Comparison of ENCODE assay signal across 19 cellular contexts in the genomic region with DNA sequence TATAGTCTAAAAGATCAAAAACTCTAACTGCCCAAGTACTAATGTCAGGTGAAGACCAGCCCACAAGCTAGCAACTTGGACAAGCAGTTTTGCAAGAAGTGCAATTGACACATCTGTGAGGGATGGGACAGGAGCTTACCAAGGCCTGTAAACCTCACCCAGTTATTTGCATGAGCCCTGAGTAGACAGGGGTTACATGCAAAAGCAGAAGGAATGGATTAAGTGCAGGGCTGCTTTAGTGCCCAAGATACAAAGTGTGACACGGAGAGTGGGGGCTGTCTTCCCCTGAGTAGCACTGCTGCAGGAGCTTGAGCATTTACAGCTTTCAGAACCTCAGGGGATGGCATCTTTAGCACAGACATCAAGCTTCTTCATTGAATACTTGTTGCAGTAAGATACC.
DNase-seq lines count a peak whose midpoint lies in the region; ATAC-seq, FAIRE-seq and TF ChIP-seq lines count a peak whose summit lies in the region.
"Had no signal": no experiment of that assay in that cellular context is flagged by ENCODE, and none has a peak within 500 bp of the region (broad histone marks: within the 10 kb centered on the region; RNA-seq: fewer than 3 reads in every experiment).

No MANE protein-coding gene starts in this region.

- SMC1A ChIA-PET in GM12878 (lab: Charles Lee; ENCODE audit: uncharacterized antibody, unreplicated experiment), result interaction anchor here (0.7 to 2.0 kb wide), 7 partner anchors 10 to 162 kb away, joined by 3 to 6 read pairs (median 4); no protein-coding TSS in a partner anchor

- DNase-seq in Karpas-422, result peak; percentile 96
- DNase-seq in NCI-H82 (lab: John Stamatoyannopoulos, UW), result peak; percentile 73
- no peak for DNase-seq in GM12878 (ENCODE audit: low read depth, low spot score)
- DNase-seq in neural progenitor cell (ENCODE audit: low spot score), result peak; percentile 15
- DNase-seq in stimulated activated effector memory CD8-positive, alpha-beta T cell treated with anti-CD3 and anti-CD28 coated beads, Interleukin-12 subunit alpha, Interleukin-12 subunit beta, amount 100 ng/mL, for 72 hours (ENCODE audit: low spot score in 2 of 2), result no peak
- DNase-seq in HAP-1 (ENCODE audit: low spot score in 2 of 2), result no peak
- DNase-seq in NCI-H1694 treated with DMSO at 0.1 percent for 48 hours (lab: John Stamatoyannopoulos, UW), result no peak
- DNase-seq: AML-193; Calu3; CD8-positive, alpha-beta T cell; DMS79 treated with DMSO at 0.1 percent for 48 hours; GF-D8; H9 had no signal

- H3K9me3 ChIP-seq in Karpas-422 (ENCODE audit: low read length) (no peaks in the 10 kb centered on the region), GM12878 (replicated peaks; ENCODE audit: control insufficient read depth, insufficient read depth, low read length) (no peaks in the 10 kb centered on the region), neural progenitor cell (ENCODE audit: low read depth) (no peaks in the 10 kb centered on the region), HAP-1 (no peaks in the 10 kb centered on the region)
- H3K9me3 ChIP-seq: A549 had no signal

- 0% methylated on average over 1 of the region's 1 CpG for WGBS in GM12878 (ENCODE audit: insufficient coverage, insufficient replicate concordance, low lambda C conversion rate, missing lambda C conversion rate)

- peaks cover 3% of the 10 kb centered on the region for H3K9me3 Mint-ChIP-seq in neural progenitor cell
- H3K9me3 Mint-ChIP-seq in stimulated activated effector memory CD8-positive, alpha-beta T cell treated with anti-CD3 and anti-CD28 coated beads, Interleukin-12 subunit alpha, Interleukin-12 subunit beta, amount 100 ng/mL, for 72 hours, result no peaks in the 10 kb centered on the region
- H3K9me3 Mint-ChIP-seq: H9 had no signal

- H3F3A ChIP-seq in neural progenitor cell (ENCODE audit: low read depth), result peaks cover 22% of the 10 kb centered on the region

- no peak for TF ChIP-seq RAD21 in GM12878 (IDR thresholded peaks at IDR 0.05; ENCODE audit: insufficient read depth, low read depth, low read length)

- H2AFZ ChIP-seq in Karpas-422 (ENCODE audit: low read length), result no peak overlapping the region
- no peak overlapping the region for H2AFZ ChIP-seq in GM12878 (ENCODE audit: control insufficient read depth, low read depth, low read length)
- no peak overlapping the region for H2AFZ ChIP-seq in neural progenitor cell (replicated peaks)

- H3K4me3 Mint-ChIP-seq in neural progenitor cell, result no peak overlapping the region
- H3K4me3 Mint-ChIP-seq in stimulated activated effector memory CD8-positive, alpha-beta T cell treated with anti-CD3 and anti-CD28 coated beads, Interleukin-12 subunit alpha, Interleukin-12 subunit beta, amount 100 ng/mL, for 72 hours, result no peak overlapping the region
- H3K4me3 Mint-ChIP-seq: CD8-positive, alpha-beta T cell; H9 had no signal

- TF ChIP-seq CTCF in GM12878 (IDR thresholded peaks at IDR 0.05 in 2 of 3, conservative IDR thresholded peaks at IDR 0.05 in 1 of 3; ENCODE audit: control insufficient read depth in 2 of 3, extremely low read depth in 1 of 3, insufficient read depth in 1 of 3, low read depth in 3 of 3, low read length in 3 of 3), result no peak
- no peak for TF ChIP-seq CTCF in neural progenitor cell (IDR thresholded peaks at IDR 0.05)

- no peaks in the 10 kb centered on the region for H3K9me2 ChIP-seq in Karpas-422 (replicated peaks; ENCODE audit: insufficient read depth, low read length)

- no peak for TF ChIP-seq POLR2A in GM12878 (IDR thresholded peaks at IDR 0.05; ENCODE audit: low read depth, low read length)

- H4K20me1 ChIP-seq in Karpas-422 (ENCODE audit: insufficient read depth, low read depth, low read length) (no peaks in the 10 kb centered on the region), GM12878 (ENCODE audit: control insufficient read depth, insufficient read depth) (no peaks in the 10 kb centered on the region), neural progenitor cell (ENCODE audit: low read depth) (no peaks in the 10 kb centered on the region)

- RAD21 ChIA-PET in GM12878 (lab: Charles Lee; ENCODE audit: unreplicated experiment), result no interaction called here

- H3K27ac ChIP-seq in Karpas-422 (ENCODE audit: low read length) (peak overlapping the region; percentile 98), GM12878 (ENCODE audit: control insufficient read depth, insufficient read depth) (no peak overlapping the region), neural progenitor cell (no peak overlapping the region)
- H3K27ac ChIP-seq: 22Rv1, A549, C4-2B had no signal

- H3K4me3 ChIP-seq in Karpas-422 (ENCODE audit: low read length) (peak overlapping the region; percentile 61), GM12878 (no peak overlapping the region), neural progenitor cell (no peak overlapping the region), HAP-1 (no peak overlapping the region)
- H3K4me3 ChIP-seq: A549 had no signal

- H3K9ac ChIP-seq in Karpas-422 (ENCODE audit: low read length), result peak overlapping the region; percentile 75
- H3K9ac ChIP-seq in GM12878 (ENCODE audit: control insufficient read depth, insufficient read depth, low read length), result no peak overlapping the region
- H3K9ac ChIP-seq in neural progenitor cell, result no peak overlapping the region

- ATAC-seq in GM12878, result peak; percentile 37
- no peak for ATAC-seq in stimulated activated effector memory CD8-positive, alpha-beta T cell treated with anti-CD3 and anti-CD28 coated beads, Interleukin-12 subunit alpha, Interleukin-12 subunit beta, amount 100 ng/mL, for 72 hours
- ATAC-seq in HG02884 (IDR thresholded peaks at IDR 0.05; ENCODE audit: unreplicated experiment), result no peak
- ATAC-seq: A549; CD8-positive, alpha-beta T cell had no signal

- H3K36me3 ChIP-seq in Karpas-422 (ENCODE audit: insufficient read depth, low read length), result no peaks in the 10 kb centered on the region
- H3K36me3 ChIP-seq in GM12878 (ENCODE audit: control insufficient read depth in 2 of 2, insufficient read depth in 2 of 2, low read length in 1 of 2), result no peaks in the 10 kb centered on the region
- no peaks in the 10 kb centered on the region for H3K36me3 ChIP-seq in neural progenitor cell
- no peaks in the 10 kb centered on the region for H3K36me3 ChIP-seq in HAP-1 (replicated peaks)

- no peaks in the 10 kb centered on the region for H3K27me3 ChIP-seq in Karpas-422 (ENCODE audit: low read length)
- H3K27me3 ChIP-seq in GM12878 (replicated peaks in 1 of 2; ENCODE audit: control insufficient read depth in 2 of 2, insufficient read depth in 2 of 2, low read length in 1 of 2), result no peaks in the 10 kb centered on the region
- H3K27me3 ChIP-seq in neural progenitor cell, result no peaks in the 10 kb centered on the region
- no peaks in the 10 kb centered on the region for H3K27me3 ChIP-seq in HAP-1 (ENCODE audit: low read depth)

- peaks cover 91% of the 10 kb centered on the region for H3K4me1 ChIP-seq in Karpas-422 (ENCODE audit: low read length)
- H3K4me1 ChIP-seq in GM12878 (ENCODE audit: control insufficient read depth, insufficient read depth, low read length), result no peaks in the 10 kb centered on the region
- H3K4me1 ChIP-seq in neural progenitor cell, result peaks cover 30% of the 10 kb centered on the region
- peaks cover 2% of the 10 kb centered on the region; the same call in 1 of the 2 replicates for H3K4me1 ChIP-seq in HAP-1
- H3K4me1 ChIP-seq: A549 had no signal

- H3K4me1 Mint-ChIP-seq in neural progenitor cell, result peaks cover 49% of the 10 kb centered on the region
- H3K4me1 Mint-ChIP-seq in stimulated activated effector memory CD8-positive, alpha-beta T cell treated with anti-CD3 and anti-CD28 coated beads, Interleukin-12 subunit alpha, Interleukin-12 subunit beta, amount 100 ng/mL, for 72 hours, result peaks cover 14% of the 10 kb centered on the region

- FAIRE-seq in GM12878 (lab: Jason Lieb, UNC), result no peak
- FAIRE-seq: A549, GM19239, H1 had no signal

- no TSS peak for BruUV-seq in GM12878 (replicated peaks; lab: Mats Ljungman, UMichigan)

- no peak overlapping the region for H3K27ac Mint-ChIP-seq in neural progenitor cell
- H3K27ac Mint-ChIP-seq in stimulated activated effector memory CD8-positive, alpha-beta T cell treated with anti-CD3 and anti-CD28 coated beads, Interleukin-12 subunit alpha, Interleukin-12 subunit beta, amount 100 ng/mL, for 72 hours, result no peak overlapping the region
- H3K27ac Mint-ChIP-seq: CD8-positive, alpha-beta T cell; H9 had no signal

- intact Hi-C loops in GM12878 (cut with micrococcal nuclease; ENCODE audit: unreplicated experiment), result no loop called here

- in situ Hi-C loops in GM12878 (cut with MboI) (no loop called here), HAP-1 (cut with MboI; ENCODE audit: low sequenced_read_pairs) (no loop called here)

- no peak for TF ChIP-seq EP300 in GM12878 (IDR thresholded peaks at IDR 0.05; ENCODE audit: borderline replicate concordance in 1 of 2, control insufficient read depth in 1 of 2, low read depth in 2 of 2, low read length in 2 of 2)

- no peaks in the 10 kb centered on the region for H3K79me2 ChIP-seq in Karpas-422 (ENCODE audit: low read length)
- H3K79me2 ChIP-seq in GM12878 (ENCODE audit: control insufficient read depth, insufficient read depth, low read length), result no peaks in the 10 kb centered on the region
- no peaks in the 10 kb centered on the region for H3K79me2 ChIP-seq in neural progenitor cell (ENCODE audit: low read depth)

- CTCF ChIA-PET in GM12878 (lab: Yijun Ruan, JAX), result interaction anchor here (1.1 to 1.4 kb wide), 3 partner anchors 11 to 12 kb away, joined by 3 to 4 read pairs (median 4); no protein-coding TSS in a partner anchor

- peaks cover 3% of the 10 kb centered on the region for H3K27me3 Mint-ChIP-seq in neural progenitor cell (ENCODE audit: insufficient read depth, low read depth)

- POLR2A ChIA-PET in GM12878 (lab: Charles Lee), result no interaction called here

- H3K4me2 ChIP-seq in Karpas-422 (ENCODE audit: low read depth, low read length, poor library complexity, severe bottlenecking), result peak overlapping the region; percentile 76
- no peak overlapping the region for H3K4me2 ChIP-seq in GM12878 (ENCODE audit: control insufficient read depth, insufficient read depth)
- peak overlapping the region; percentile 8 for H3K4me2 ChIP-seq in neural progenitor cell
- H3K4me2 ChIP-seq: A549 had no signal

- H3K36me3 Mint-ChIP-seq in neural progenitor cell, result no peaks in the 10 kb centered on the region
- no peaks in the 10 kb centered on the region for H3K36me3 Mint-ChIP-seq in stimulated activated effector memory CD8-positive, alpha-beta T cell treated with anti-CD3 and anti-CD28 coated beads, Interleukin-12 subunit alpha, Interleukin-12 subunit beta, amount 100 ng/mL, for 72 hours
- H3K36me3 Mint-ChIP-seq: CD8-positive, alpha-beta T cell had no signal

TF ChIP-seq in GM12878, 131 proteins besides CTCF, POLR2A, EP300 and RAD21:
- no peak for TF ChIP-seq CREB1 (IDR thresholded peaks at IDR 0.05; ENCODE audit: low read depth)
- no peak for TF ChIP-seq SMAD1 (IDR thresholded peaks at IDR 0.05; ENCODE audit: low read depth, partially characterized antibody)
- TF ChIP-seq ZNF217 (IDR thresholded peaks at IDR 0.05), result no peak
- TF ChIP-seq SIX5 (IDR thresholded peaks at IDR 0.05; ENCODE audit: low read depth, low read length, severe bottlenecking), result no peak
- TF ChIP-seq ZZZ3 (IDR thresholded peaks at IDR 0.05; ENCODE audit: control insufficient read depth, insufficient read length, low read depth), result no peak

Comparison
In these comparisons a context has a peak if more than half of its experiments do, and no peak if none do; other contexts are left out.
1. DNase-seq: peak in Karpas-422 (single experiment), NCI-H82 (single experiment) and neural progenitor cell (single experiment); none in GM12878 (single experiment), stimulated activated effector memory CD8-positive, alpha-beta T cell treated with anti-CD3 and anti-CD28 coated beads, Interleukin-12 subunit alpha, Interleukin-12 subunit beta, amount 100 ng/mL, for 72 hours (0 of 2), HAP-1 (0 of 2) and NCI-H1694 treated with DMSO at 0.1 percent for 48 hours (single experiment).